1 cellular context compared by ENCODE assay signal in genomic region chr3:145197051-145197562, GRCh38.
TF ChIP-seq lines count a peak whose summit lies in the region.

No MANE protein-coding gene starts in this region.

TF ChIP-seq in H1, 55 proteins besides CTCF, POLR2A, EP300 and RAD21 (continued from another document):
- TF ChIP-seq CHD7 (IDR thresholded peaks at IDR 0.05; ENCODE audit: insufficient replicate concordance, low read length): no peak
- TF ChIP-seq CEBPB (IDR thresholded peaks at IDR 0.05; ENCODE audit: low read depth, low read length): no peak
- TF ChIP-seq TCF12 (IDR thresholded peaks at IDR 0.05; ENCODE audit: low read depth, low read length): no peak
- TF ChIP-seq SAP30 (IDR thresholded peaks at IDR 0.05; ENCODE audit: insufficient read depth, insufficient replicate concordance, low read length): no peak
- TF ChIP-seq TAF7 (optimal IDR thresholded peaks at IDR 0.05; ENCODE audit: borderline replicate concordance, low read depth, low read length): no peak
- no peak for TF ChIP-seq SP4 (IDR thresholded peaks at IDR 0.05; ENCODE audit: low read length)
